In the genomic region with DNA sequence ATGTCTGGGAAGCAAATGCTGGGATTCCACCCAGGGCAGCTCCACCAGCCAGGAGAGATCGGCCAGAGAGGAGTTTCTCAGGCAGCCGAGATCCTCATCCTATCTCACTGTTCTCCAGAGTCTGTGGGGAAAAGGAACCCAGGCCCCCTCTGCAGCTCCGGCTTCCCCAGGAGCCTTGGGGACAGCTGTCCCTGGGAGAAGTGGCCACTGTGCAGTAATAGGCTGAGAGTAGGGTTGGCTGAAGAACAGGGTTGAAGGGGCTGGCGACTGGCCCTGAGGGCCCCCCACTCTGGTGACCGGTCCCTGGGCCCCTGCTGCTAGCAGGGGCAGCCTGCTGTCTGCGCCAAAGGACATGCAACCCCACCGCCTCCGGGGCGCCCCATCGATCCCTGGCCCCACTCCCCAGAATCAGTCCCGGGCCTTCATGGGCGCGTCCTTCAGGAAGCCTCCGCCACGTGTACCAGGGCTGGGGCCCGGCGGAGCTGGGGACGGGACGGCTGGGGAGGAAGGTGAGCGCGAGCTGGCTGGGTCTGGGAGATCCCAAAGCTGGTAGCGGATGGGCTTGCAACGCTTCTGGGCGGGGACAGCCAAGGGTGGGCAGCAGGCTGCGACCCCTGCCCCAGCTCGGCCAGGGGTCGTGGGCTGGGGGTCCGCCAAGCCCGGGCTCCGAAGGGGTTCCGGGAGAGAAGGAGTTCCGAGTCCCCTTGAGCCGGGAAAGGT, we compare ENCODE assay signal across 7 cellular contexts. TPM values are rescaled to one million over a fixed set of nuclear protein-coding genes. Genes with fewer than 3 reads are reported as not detected.
DNase-seq lines count a peak whose midpoint lies in the region; ATAC-seq and TF ChIP-seq lines count a peak whose summit lies in the region.

No MANE protein-coding gene starts in this region.

- no peaks in the 10 kb centered on the region for H3F3A ChIP-seq in SU-DHL-6 (ENCODE audit: insufficient read depth)

- H3K9me3 Mint-ChIP-seq in neural crest cell = no peaks in the 10 kb centered on the region

- H3K27ac ChIP-seq in SU-DHL-6 (ENCODE audit: low read depth, low read length) = no peak overlapping the region
- H3K27ac ChIP-seq in esophagus muscularis mucosa (replicated peaks in 1 of 4) = peak overlapping the region; percentile 88 to 94 (median 92)

- H3K36me3 Mint-ChIP-seq in neural crest cell (ENCODE audit: low read depth) = no peaks in the 10 kb centered on the region

- H3K9me2 ChIP-seq in SU-DHL-6 (replicated peaks; ENCODE audit: insufficient read depth, low read length) = no peaks in the 10 kb centered on the region

- H3K4me3 ChIP-seq in HAP-1 (peak overlapping the region; percentile 72), SU-DHL-6 (ENCODE audit: insufficient read depth, low read length, poor library complexity, severe bottlenecking) (no peak overlapping the region), esophagus muscularis mucosa (peak overlapping the region; percentile 77 to 97 (median 92))

- H3K79me2 ChIP-seq in SU-DHL-6 (ENCODE audit: insufficient read depth, low read length) = no peaks in the 10 kb centered on the region

- no peak overlapping the region for H2AFZ ChIP-seq in SU-DHL-6 (ENCODE audit: low read depth, low read length, severe bottlenecking)

- no peak for ATAC-seq in HG03460 (IDR thresholded peaks at IDR 0.05; ENCODE audit: unreplicated experiment)

- DNase-seq in HAP-1 (ENCODE audit: low spot score in 2 of 2) (peak in 1 of 2 experiments; percentile 55), esophagus muscularis mucosa (ENCODE audit: extremely low spot score) (no peak), neural crest cell (ENCODE audit: low read depth, low spot score) (no peak), NCI-H1105 treated with DMSO at 0.1 percent for 48 hours (lab: John Stamatoyannopoulos, UW) (no peak), GOT3 (lab: John Stamatoyannopoulos, UW) (no peak)

- TF ChIP-seq CTCF in SU-DHL-6 (IDR thresholded peaks at IDR 0.05; ENCODE audit: insufficient read depth, low read length, poor library complexity, severe bottlenecking) (no peak), esophagus muscularis mucosa (IDR thresholded peaks at IDR 0.05) (no peak), neural crest cell (conservative IDR thresholded peaks at IDR 0.05) (no peak)

- no peak overlapping the region for H3K9ac ChIP-seq in SU-DHL-6 (ENCODE audit: low read length)

- H3K27me3 ChIP-seq in HAP-1 (ENCODE audit: low read depth) = no peaks in the 10 kb centered on the region
- no peaks in the 10 kb centered on the region for H3K27me3 ChIP-seq in SU-DHL-6 (ENCODE audit: low read length)
- H3K27me3 ChIP-seq in esophagus muscularis mucosa = no peaks in the 10 kb centered on the region

- peaks cover 10% of the 10 kb centered on the region for H3K4me1 ChIP-seq in HAP-1
- peaks cover 35 to 71% (median 64%) of the 10 kb centered on the region in 4 donors for H3K4me1 ChIP-seq in esophagus muscularis mucosa

- TF ChIP-seq EP300 in esophagus muscularis mucosa (IDR thresholded peaks at IDR 0.05) = no peak

- H4K20me1 ChIP-seq in SU-DHL-6 (ENCODE audit: low read depth, low read length) = no peaks in the 10 kb centered on the region

- in situ Hi-C loops in HAP-1 (cut with MboI; ENCODE audit: low sequenced_read_pairs) = no loop called here

- no peaks in the 10 kb centered on the region for H3K27me3 Mint-ChIP-seq in neural crest cell (ENCODE audit: low read depth)

- peak overlapping the region; percentile 87 for H3K4me3 Mint-ChIP-seq in neural crest cell

- intact Hi-C loops in esophagus muscularis mucosa (cut with DNase I) = no loop called here

- no peaks in the 10 kb centered on the region for H3K9me3 ChIP-seq in HAP-1
- H3K9me3 ChIP-seq in SU-DHL-6 (ENCODE audit: insufficient read depth, low read length) = no peaks in the 10 kb centered on the region
- no peaks in the 10 kb centered on the region for H3K9me3 ChIP-seq in esophagus muscularis mucosa

- no peaks in the 10 kb centered on the region; the same call in none of the 2 replicates for H3K36me3 ChIP-seq in HAP-1 (replicated peaks)
- H3K36me3 ChIP-seq in SU-DHL-6 (ENCODE audit: low read length) = no peaks in the 10 kb centered on the region
- peaks cover 0 to 7% (median 2%) of the 10 kb centered on the region in 4 donors for H3K36me3 ChIP-seq in esophagus muscularis mucosa

- TF ChIP-seq POLR2A in esophagus muscularis mucosa (IDR thresholded peaks at IDR 0.05; ENCODE audit: low read depth) = no peak

- peaks cover 36% of the 10 kb centered on the region for H3K4me1 Mint-ChIP-seq in neural crest cell

- 11% methylated on average over 7 of the region's 33 CpGs for WGBS in esophagus muscularis mucosa

- H3K27ac Mint-ChIP-seq in neural crest cell (ENCODE audit: unreplicated experiment) = no peak overlapping the region

- H3K4me2 ChIP-seq in SU-DHL-6 (ENCODE audit: low read depth, low read length, poor library complexity, severe bottlenecking) = peak overlapping the region; percentile 31

RNA-seq across cellular contexts. Expression of a gene that starts 44.0 kb away (rescaled TPM):
- total RNA-seq in esophagus muscularis mucosa = 10 to 100 TPM; 17.2 to 34.0 (median 19.8) TPM
- 53.3 and 56.1 TPM in 2 replicates for total RNA-seq in neural crest cell
